Comparison of ENCODE assay signal across 1 cellular context in the genomic region with DNA sequence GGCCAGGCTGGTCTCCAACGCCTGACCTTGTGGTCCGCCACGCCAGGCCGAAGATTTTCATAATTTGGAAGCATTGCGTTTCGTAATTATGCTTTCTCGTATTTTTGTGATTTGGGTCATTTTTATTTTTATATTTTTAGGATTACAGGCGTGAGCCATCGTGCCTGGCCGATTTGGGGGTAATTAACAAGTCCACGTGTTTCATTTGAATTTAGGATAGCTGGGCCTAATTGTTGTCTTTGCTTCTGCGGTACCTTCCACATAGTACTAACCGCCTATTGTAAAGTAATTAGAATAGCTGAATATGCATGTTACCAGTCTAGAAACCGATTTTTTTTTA.
TF ChIP-seq lines count a peak whose summit lies in the region.

No MANE protein-coding gene starts in this region.

TF ChIP-seq in GM12878, 131 proteins besides CTCF, POLR2A, EP300 and RAD21 (continues in another document):
- TF ChIP-seq, protein P1, sequence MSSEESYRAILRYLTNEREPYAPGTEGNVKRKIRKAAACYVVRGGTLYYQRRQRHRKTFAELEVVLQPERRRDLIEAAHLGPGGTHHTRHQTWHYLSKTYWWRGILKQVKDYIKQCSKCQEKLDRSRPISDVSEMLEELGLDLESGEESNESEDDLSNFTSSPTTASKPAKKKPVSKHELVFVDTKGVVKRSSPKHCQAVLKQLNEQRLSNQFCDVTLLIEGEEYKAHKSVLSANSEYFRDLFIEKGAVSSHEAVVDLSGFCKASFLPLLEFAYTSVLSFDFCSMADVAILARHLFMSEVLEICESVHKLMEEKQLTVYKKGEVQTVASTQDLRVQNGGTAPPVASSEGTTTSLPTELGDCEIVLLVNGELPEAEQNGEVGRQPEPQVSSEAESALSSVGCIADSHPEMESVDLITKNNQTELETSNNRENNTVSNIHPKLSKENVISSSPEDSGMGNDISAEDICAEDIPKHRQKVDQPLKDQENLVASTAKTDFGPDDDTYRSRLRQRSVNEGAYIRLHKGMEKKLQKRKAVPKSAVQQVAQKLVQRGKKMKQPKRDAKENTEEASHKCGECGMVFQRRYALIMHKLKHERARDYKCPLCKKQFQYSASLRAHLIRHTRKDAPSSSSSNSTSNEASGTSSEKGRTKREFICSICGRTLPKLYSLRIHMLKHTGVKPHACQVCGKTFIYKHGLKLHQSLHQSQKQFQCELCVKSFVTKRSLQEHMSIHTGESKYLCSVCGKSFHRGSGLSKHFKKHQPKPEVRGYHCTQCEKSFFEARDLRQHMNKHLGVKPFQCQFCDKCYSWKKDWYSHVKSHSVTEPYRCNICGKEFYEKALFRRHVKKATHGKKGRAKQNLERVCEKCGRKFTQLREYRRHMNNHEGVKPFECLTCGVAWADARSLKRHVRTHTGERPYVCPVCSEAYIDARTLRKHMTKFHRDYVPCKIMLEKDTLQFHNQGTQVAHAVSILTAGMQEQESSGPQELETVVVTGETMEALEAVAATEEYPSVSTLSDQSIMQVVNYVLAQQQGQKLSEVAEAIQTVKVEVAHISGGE (CRISPR knock-in tag; IDR thresholded peaks at IDR 0.05): no peak
- TF ChIP-seq RAD51 (IDR thresholded peaks at IDR 0.05) (0 out of 2 replicates have a peak, but pooled peaks have one; percentile 9), JUNB (IDR thresholded peaks at IDR 0.05) (no peak), MTA2 (IDR thresholded peaks at IDR 0.05; ENCODE audit: low read depth) (no peak), SPI1 (IDR thresholded peaks at IDR 0.05; ENCODE audit: borderline replicate concordance, insufficient read depth, low read depth, low read length) (no peak), KLF5 (IDR thresholded peaks at IDR 0.05; ENCODE audit: partially characterized antibody) (no peak), EGR1 (IDR thresholded peaks at IDR 0.05; ENCODE audit: borderline replicate concordance in 1 of 2, low read depth in 2 of 2, low read length in 2 of 2) (no peak), MXI1 (IDR thresholded peaks at IDR 0.05; ENCODE audit: low read depth, low read length) (0 out of 2 replicates have a peak, but pooled peaks have one; percentile 27), HCFC1 (IDR thresholded peaks at IDR 0.05; ENCODE audit: low read length) (no peak), PML (IDR thresholded peaks at IDR 0.05; ENCODE audit: low read length) (no peak), PAX8 (IDR thresholded peaks at IDR 0.05) (no peak), CBX5 (IDR thresholded peaks at IDR 0.05; ENCODE audit: low read depth) (no peak), GATAD2B (conservative IDR thresholded peaks at IDR 0.05; ENCODE audit: low read depth) (no peak), ZNF207 (IDR thresholded peaks at IDR 0.05; ENCODE audit: borderline replicate concordance) (no peak), RFX5 (IDR thresholded peaks at IDR 0.05; ENCODE audit: low read depth, low read length) (no peak), SRF (IDR thresholded peaks at IDR 0.05; ENCODE audit: low read depth in 2 of 2, low read length in 2 of 2) (no peak), SMAD5 (IDR thresholded peaks at IDR 0.05; ENCODE audit: low read depth) (peak; percentile 32; the same call in 1 of the 2 replicates), CHD1 (IDR thresholded peaks at IDR 0.05; ENCODE audit: low read depth, low read length) (peak; percentile 60; the same call in 1 of the 2 replicates)
- TF ChIP-seq, protein P2, sequence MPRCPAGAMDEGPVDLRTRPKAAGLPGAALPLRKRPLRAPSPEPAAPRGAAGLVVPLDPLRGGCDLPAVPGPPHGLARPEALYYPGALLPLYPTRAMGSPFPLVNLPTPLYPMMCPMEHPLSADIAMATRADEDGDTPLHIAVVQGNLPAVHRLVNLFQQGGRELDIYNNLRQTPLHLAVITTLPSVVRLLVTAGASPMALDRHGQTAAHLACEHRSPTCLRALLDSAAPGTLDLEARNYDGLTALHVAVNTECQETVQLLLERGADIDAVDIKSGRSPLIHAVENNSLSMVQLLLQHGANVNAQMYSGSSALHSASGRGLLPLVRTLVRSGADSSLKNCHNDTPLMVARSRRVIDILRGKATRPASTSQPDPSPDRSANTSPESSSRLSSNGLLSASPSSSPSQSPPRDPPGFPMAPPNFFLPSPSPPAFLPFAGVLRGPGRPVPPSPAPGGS (IDR thresholded peaks at IDR 0.05; ENCODE audit: borderline replicate concordance, insufficient read depth, low read depth, low read length, poor library complexity, severe bottlenecking): no peak
- TF ChIP-seq, protein P3, sequence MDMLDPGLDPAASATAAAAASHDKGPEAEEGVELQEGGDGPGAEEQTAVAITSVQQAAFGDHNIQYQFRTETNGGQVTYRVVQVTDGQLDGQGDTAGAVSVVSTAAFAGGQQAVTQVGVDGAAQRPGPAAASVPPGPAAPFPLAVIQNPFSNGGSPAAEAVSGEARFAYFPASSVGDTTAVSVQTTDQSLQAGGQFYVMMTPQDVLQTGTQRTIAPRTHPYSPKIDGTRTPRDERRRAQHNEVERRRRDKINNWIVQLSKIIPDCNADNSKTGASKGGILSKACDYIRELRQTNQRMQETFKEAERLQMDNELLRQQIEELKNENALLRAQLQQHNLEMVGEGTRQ (IDR thresholded peaks at IDR 0.05; ENCODE audit: borderline replicate concordance, low read depth, low read length): no peak
- TF ChIP-seq, protein P4, sequence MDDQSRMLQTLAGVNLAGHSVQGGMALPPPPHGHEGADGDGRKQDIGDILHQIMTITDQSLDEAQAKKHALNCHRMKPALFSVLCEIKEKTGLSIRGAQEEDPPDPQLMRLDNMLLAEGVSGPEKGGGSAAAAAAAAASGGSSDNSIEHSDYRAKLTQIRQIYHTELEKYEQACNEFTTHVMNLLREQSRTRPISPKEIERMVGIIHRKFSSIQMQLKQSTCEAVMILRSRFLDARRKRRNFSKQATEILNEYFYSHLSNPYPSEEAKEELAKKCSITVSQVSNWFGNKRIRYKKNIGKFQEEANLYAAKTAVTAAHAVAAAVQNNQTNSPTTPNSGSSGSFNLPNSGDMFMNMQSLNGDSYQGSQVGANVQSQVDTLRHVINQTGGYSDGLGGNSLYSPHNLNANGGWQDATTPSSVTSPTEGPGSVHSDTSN (IDR thresholded peaks at IDR 0.05; ENCODE audit: insufficient replicate concordance, low read depth, low read length): no peak
- TF ChIP-seq, protein P5, sequence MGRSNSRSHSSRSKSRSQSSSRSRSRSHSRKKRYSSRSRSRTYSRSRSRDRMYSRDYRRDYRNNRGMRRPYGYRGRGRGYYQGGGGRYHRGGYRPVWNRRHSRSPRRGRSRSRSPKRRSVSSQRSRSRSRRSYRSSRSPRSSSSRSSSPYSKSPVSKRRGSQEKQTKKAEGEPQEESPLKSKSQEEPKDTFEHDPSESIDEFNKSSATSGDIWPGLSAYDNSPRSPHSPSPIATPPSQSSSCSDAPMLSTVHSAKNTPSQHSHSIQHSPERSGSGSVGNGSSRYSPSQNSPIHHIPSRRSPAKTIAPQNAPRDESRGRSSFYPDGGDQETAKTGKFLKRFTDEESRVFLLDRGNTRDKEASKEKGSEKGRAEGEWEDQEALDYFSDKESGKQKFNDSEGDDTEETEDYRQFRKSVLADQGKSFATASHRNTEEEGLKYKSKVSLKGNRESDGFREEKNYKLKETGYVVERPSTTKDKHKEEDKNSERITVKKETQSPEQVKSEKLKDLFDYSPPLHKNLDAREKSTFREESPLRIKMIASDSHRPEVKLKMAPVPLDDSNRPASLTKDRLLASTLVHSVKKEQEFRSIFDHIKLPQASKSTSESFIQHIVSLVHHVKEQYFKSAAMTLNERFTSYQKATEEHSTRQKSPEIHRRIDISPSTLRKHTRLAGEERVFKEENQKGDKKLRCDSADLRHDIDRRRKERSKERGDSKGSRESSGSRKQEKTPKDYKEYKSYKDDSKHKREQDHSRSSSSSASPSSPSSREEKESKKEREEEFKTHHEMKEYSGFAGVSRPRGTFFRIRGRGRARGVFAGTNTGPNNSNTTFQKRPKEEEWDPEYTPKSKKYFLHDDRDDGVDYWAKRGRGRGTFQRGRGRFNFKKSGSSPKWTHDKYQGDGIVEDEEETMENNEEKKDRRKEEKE (IDR thresholded peaks at IDR 0.05): no peak
- TF ChIP-seq, protein P6, sequence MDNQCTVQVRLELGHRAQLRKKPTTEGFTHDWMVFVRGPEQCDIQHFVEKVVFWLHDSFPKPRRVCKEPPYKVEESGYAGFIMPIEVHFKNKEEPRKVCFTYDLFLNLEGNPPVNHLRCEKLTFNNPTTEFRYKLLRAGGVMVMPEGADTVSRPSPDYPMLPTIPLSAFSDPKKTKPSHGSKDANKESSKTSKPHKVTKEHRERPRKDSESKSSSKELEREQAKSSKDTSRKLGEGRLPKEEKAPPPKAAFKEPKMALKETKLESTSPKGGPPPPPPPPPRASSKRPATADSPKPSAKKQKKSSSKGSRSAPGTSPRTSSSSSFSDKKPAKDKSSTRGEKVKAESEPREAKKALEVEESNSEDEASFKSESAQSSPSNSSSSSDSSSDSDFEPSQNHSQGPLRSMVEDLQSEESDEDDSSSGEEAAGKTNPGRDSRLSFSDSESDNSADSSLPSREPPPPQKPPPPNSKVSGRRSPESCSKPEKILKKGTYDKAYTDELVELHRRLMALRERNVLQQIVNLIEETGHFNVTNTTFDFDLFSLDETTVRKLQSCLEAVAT (IDR thresholded peaks at IDR 0.05): peak; percentile 5; the same call in 1 of the 2 replicates
- TF ChIP-seq, protein P7, sequence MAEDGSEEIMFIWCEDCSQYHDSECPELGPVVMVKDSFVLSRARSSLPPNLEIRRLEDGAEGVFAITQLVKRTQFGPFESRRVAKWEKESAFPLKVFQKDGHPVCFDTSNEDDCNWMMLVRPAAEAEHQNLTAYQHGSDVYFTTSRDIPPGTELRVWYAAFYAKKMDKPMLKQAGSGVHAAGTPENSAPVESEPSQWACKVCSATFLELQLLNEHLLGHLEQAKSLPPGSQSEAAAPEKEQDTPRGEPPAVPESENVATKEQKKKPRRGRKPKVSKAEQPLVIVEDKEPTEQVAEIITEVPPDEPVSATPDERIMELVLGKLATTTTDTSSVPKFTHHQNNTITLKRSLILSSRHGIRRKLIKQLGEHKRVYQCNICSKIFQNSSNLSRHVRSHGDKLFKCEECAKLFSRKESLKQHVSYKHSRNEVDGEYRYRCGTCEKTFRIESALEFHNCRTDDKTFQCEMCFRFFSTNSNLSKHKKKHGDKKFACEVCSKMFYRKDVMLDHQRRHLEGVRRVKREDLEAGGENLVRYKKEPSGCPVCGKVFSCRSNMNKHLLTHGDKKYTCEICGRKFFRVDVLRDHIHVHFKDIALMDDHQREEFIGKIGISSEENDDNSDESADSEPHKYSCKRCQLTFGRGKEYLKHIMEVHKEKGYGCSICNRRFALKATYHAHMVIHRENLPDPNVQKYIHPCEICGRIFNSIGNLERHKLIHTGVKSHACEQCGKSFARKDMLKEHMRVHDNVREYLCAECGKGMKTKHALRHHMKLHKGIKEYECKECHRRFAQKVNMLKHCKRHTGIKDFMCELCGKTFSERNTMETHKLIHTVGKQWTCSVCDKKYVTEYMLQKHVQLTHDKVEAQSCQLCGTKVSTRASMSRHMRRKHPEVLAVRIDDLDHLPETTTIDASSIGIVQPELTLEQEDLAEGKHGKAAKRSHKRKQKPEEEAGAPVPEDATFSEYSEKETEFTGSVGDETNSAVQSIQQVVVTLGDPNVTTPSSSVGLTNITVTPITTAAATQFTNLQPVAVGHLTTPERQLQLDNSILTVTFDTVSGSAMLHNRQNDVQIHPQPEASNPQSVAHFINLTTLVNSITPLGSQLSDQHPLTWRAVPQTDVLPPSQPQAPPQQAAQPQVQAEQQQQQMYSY (CRISPR knock-in tag; IDR thresholded peaks at IDR 0.05): no peak
- TF ChIP-seq, protein P8, sequence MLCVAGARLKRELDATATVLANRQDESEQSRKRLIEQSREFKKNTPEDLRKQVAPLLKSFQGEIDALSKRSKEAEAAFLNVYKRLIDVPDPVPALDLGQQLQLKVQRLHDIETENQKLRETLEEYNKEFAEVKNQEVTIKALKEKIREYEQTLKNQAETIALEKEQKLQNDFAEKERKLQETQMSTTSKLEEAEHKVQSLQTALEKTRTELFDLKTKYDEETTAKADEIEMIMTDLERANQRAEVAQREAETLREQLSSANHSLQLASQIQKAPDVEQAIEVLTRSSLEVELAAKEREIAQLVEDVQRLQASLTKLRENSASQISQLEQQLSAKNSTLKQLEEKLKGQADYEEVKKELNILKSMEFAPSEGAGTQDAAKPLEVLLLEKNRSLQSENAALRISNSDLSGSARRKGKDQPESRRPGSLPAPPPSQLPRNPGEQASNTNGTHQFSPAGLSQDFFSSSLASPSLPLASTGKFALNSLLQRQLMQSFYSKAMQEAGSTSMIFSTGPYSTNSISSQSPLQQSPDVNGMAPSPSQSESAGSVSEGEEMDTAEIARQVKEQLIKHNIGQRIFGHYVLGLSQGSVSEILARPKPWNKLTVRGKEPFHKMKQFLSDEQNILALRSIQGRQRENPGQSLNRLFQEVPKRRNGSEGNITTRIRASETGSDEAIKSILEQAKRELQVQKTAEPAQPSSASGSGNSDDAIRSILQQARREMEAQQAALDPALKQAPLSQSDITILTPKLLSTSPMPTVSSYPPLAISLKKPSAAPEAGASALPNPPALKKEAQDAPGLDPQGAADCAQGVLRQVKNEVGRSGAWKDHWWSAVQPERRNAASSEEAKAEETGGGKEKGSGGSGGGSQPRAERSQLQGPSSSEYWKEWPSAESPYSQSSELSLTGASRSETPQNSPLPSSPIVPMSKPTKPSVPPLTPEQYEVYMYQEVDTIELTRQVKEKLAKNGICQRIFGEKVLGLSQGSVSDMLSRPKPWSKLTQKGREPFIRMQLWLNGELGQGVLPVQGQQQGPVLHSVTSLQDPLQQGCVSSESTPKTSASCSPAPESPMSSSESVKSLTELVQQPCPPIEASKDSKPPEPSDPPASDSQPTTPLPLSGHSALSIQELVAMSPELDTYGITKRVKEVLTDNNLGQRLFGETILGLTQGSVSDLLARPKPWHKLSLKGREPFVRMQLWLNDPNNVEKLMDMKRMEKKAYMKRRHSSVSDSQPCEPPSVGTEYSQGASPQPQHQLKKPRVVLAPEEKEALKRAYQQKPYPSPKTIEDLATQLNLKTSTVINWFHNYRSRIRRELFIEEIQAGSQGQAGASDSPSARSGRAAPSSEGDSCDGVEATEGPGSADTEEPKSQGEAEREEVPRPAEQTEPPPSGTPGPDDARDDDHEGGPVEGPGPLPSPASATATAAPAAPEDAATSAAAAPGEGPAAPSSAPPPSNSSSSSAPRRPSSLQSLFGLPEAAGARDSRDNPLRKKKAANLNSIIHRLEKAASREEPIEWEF (IDR thresholded peaks at IDR 0.05; ENCODE audit: insufficient replicate concordance, low read depth, low read length): no peak
- TF ChIP-seq, protein P9, sequence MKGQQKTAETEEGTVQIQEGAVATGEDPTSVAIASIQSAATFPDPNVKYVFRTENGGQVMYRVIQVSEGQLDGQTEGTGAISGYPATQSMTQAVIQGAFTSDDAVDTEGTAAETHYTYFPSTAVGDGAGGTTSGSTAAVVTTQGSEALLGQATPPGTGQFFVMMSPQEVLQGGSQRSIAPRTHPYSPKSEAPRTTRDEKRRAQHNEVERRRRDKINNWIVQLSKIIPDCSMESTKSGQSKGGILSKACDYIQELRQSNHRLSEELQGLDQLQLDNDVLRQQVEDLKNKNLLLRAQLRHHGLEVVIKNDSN (IDR thresholded peaks at IDR 0.05; ENCODE audit: borderline replicate concordance, extremely low read length, insufficient read depth, low read depth, low read length): no peak
